8 cellular contexts compared by ENCODE assay signal in genomic region chr10:59361659-59362183, GRCh38. TPM values are rescaled to one million over a fixed set of nuclear protein-coding genes. Genes with fewer than 3 reads are reported as not detected.
A peak's percentile ranks its signal among the peaks of the same experiment; 100 is the strongest.
DNase-seq lines count a peak whose midpoint lies in the region; ATAC-seq and TF ChIP-seq lines count a peak whose summit lies in the region.

No MANE protein-coding gene starts in this region.

- H3K9me3 ChIP-seq in RWPE2 (ENCODE audit: severe bottlenecking) = no peaks in the 10 kb centered on the region
- no peaks in the 10 kb centered on the region for H3K9me3 ChIP-seq in gastrocnemius medialis

- TF ChIP-seq CTCF in RWPE2 (IDR thresholded peaks at IDR 0.05; ENCODE audit: poor library complexity, severe bottlenecking) (no peak), gastrocnemius medialis (IDR thresholded peaks at IDR 0.05 in 4 of 5, conservative IDR thresholded peaks at IDR 0.05 in 1 of 5) (no peak)

- intact Hi-C loops in gastrocnemius medialis (cut with DNase I; ENCODE audit: low total_unique reads) = loop anchor here (5.0 kb wide), 3 partner anchors 39 to 119 kb away; no protein-coding TSS in a partner anchor

- H3K36me3 ChIP-seq in RWPE2 (ENCODE audit: low read depth) (no peaks in the 10 kb centered on the region), gastrocnemius medialis (no peaks in the 10 kb centered on the region)

- H3K27me3 ChIP-seq in RWPE2 (ENCODE audit: insufficient read depth, poor library complexity, severe bottlenecking) (peaks cover 14% of the 10 kb centered on the region), gastrocnemius medialis (no peaks in the 10 kb centered on the region)

- H3K4me1 ChIP-seq in RWPE2 (ENCODE audit: insufficient read depth, poor library complexity, severe bottlenecking) (no peaks in the 10 kb centered on the region), gastrocnemius medialis (peaks cover 40 to 49% of the 10 kb centered on the region in 2 donors)

- in situ Hi-C loops in gastrocnemius medialis (cut with MboI; ENCODE audit: low sequenced_read_pairs in 4 of 4) = no loop called here

- peak; percentile 8 for ATAC-seq in GM19351 (IDR thresholded peaks at IDR 0.05; ENCODE audit: unreplicated experiment)
- peak; percentile 15; the same call in 2 of the 3 replicates for ATAC-seq in RWPE2 (ENCODE audit: low read depth)
- ATAC-seq in gastrocnemius medialis = peak; percentile 20 to 70
- ATAC-seq in HG02970 (IDR thresholded peaks at IDR 0.05; ENCODE audit: low FRiP score, unreplicated experiment) = no peak
- no peak for ATAC-seq in HG02870 (IDR thresholded peaks at IDR 0.05; ENCODE audit: unreplicated experiment)

- H3K27ac ChIP-seq in RWPE2 (ENCODE audit: poor library complexity, severe bottlenecking) = no peak overlapping the region
- peak overlapping the region; percentile 89 to 96 (median 92) for H3K27ac ChIP-seq in gastrocnemius medialis

- DNase-seq in RWPE2 (ENCODE audit: low spot score) = no peak
- DNase-seq in foreskin melanocyte = peak; percentile 25
- no peak for DNase-seq in gastrocnemius medialis
- DNase-seq in iPS-NIHi11 (ENCODE audit: low spot score) = no peak
- no peak for DNase-seq in stimulated activated CD8-positive, alpha-beta memory T cell treated with anti-CD3 and anti-CD28 coated beads, Interleukin-4, amount 100 ng/mL, for 48 hours

- H3K4me3 ChIP-seq in RWPE2 (ENCODE audit: severe bottlenecking) (peak overlapping the region; percentile 30), gastrocnemius medialis (peak overlapping the region; percentile 70 to 74 (median 72))

- TF ChIP-seq POLR2A in gastrocnemius medialis (IDR thresholded peaks at IDR 0.05) = no peak

RNA-seq across cellular contexts. Expression of gene FAM13C, which starts 0.6 kb away (rescaled TPM):
- total RNA-seq in gastrocnemius medialis = 100 to 1,000 TPM in 1 of 4 donors, 10 to 100 TPM in 2, 1 to 10 TPM in 1; 6.0 to 125 (median 17.6) TPM

Comparison
In these comparisons a context has a peak if more than half of its experiments do, and no peak if none do; other contexts are left out.
1. ATAC-seq: peak in GM19351 (single experiment), RWPE2 (single experiment) and gastrocnemius medialis (2 of 2); none in HG02970 (single experiment) and HG02870 (single experiment).